ENCODE assay signal across 9 cellular contexts in genomic region chr14:104735830-104736642, GRCh38. TPM values are rescaled to one million over a fixed set of nuclear protein-coding genes. Genes with fewer than 3 reads are reported as not detected.
DNase-seq lines count a peak whose midpoint lies in the region; ATAC-seq and TF ChIP-seq lines count a peak whose summit lies in the region.
"Had no signal": no experiment of that assay in that cellular context is flagged by ENCODE, and none has a peak within 500 bp of the region (broad histone marks: within the 10 kb centered on the region; RNA-seq: fewer than 3 reads in every experiment).

No MANE protein-coding gene starts in this region.

- H3K9me3 Mint-ChIP-seq in type B pancreatic cell, result no peaks in the 10 kb centered on the region
- no peaks in the 10 kb centered on the region for H3K9me3 Mint-ChIP-seq in activated CD4-positive, alpha-beta memory T cell treated with anti-CD3 and anti-CD28 coated beads, Interleukin-2, amount 10 ng/mL, durations not matched to agents 7 days and 5 days
- H3K9me3 Mint-ChIP-seq: immature natural killer cell had no signal

- WGBS in mammary epithelial cell (ENCODE audit: low coverage, missing lambda C conversion rate), result 57% methylated on average over 19 of the region's 26 CpGs
- 62 to 82% methylated on average over 26 of the region's 26 CpGs for WGBS in sigmoid colon, 2 donors

- H3K79me2 ChIP-seq in mammary epithelial cell (ENCODE audit: insufficient read depth, low read length), result no peaks in the 10 kb centered on the region

- peak; percentile 67 for DNase-seq in GM04503 (ENCODE audit: low read depth)
- peak; percentile 30 for DNase-seq in mammary epithelial cell
- peak; percentile 61 for DNase-seq in hepatic stellate cell (ENCODE audit: low spot score)
- DNase-seq in sigmoid colon, result peak; percentile 92
- DNase-seq in A673 (ENCODE audit: low spot score), result no peak
- DNase-seq in type B pancreatic cell (ENCODE audit: extremely low spot score, unreplicated experiment), result no peak
- no peak for DNase-seq in activated CD4-positive, alpha-beta memory T cell treated with anti-CD3 and anti-CD28 coated beads, Interleukin-2, amount 10 ng/mL, durations not matched to agents 7 days and 5 days
- DNase-seq: immature natural killer cell had no signal

- intact Hi-C loops in mammary epithelial cell (cut with micrococcal nuclease) (no loop called here), sigmoid colon (cut with DNase I) (no loop called here), A673 (cut with micrococcal nuclease; ENCODE audit: unreplicated experiment) (no loop called here)

- dilution Hi-C loops in mammary epithelial cell (cut with HindIII; ENCODE audit: low sequenced_read_pairs), result loop anchor here (5.0 kb wide), 1 partner anchor 36 kb away; no protein-coding TSS in a partner anchor

- POLR2A ChIA-PET in A673 (lab: Charles Lee; ENCODE audit: low non-redundant PET), result no interaction called here
- POLR2A ChIA-PET in activated CD4-positive, alpha-beta memory T cell treated with anti-CD3 and anti-CD28 coated beads, Interleukin-2, amount 10 ng/mL, durations not matched to agents 7 days and 5 days (lab: Charles Lee), result interaction anchor here (2.8 kb wide), 1 partner anchor 17 kb away, joined by 11 read pairs; the partner anchor contains the start of gene SIVA1

- H3K27me3 Mint-ChIP-seq in type B pancreatic cell, result no peaks in the 10 kb centered on the region
- peaks cover 6% of the 10 kb centered on the region for H3K27me3 Mint-ChIP-seq in activated CD4-positive, alpha-beta memory T cell treated with anti-CD3 and anti-CD28 coated beads, Interleukin-2, amount 10 ng/mL, durations not matched to agents 7 days and 5 days

- TF ChIP-seq EP300 in sigmoid colon (IDR thresholded peaks at IDR 0.05), result peak in 2 of 4 donors; percentile 34 to 57

- no peaks in the 10 kb centered on the region for H3K9me3 ChIP-seq in mammary epithelial cell (replicated peaks; ENCODE audit: insufficient read depth, low read length)
- H3K9me3 ChIP-seq in sigmoid colon, result no peaks in the 10 kb centered on the region
- no peaks in the 10 kb centered on the region for H3K9me3 ChIP-seq in A673 (ENCODE audit: low read depth, low read length, poor library complexity, severe bottlenecking)

- H3K27ac ChIP-seq in mammary epithelial cell (ENCODE audit: insufficient read depth, low read depth, low read length) (no peak overlapping the region), sigmoid colon (peak overlapping the region; percentile 69 to 85 (median 74)), A673 (ENCODE audit: low read depth, low read length, poor library complexity, severe bottlenecking) (no peak overlapping the region)

- no peak overlapping the region for H3K4me3 ChIP-seq in mammary epithelial cell (replicated peaks in 1 of 3; ENCODE audit: insufficient read depth in 1 of 3, low read depth in 2 of 3, low read length in 3 of 3)
- H3K4me3 ChIP-seq in sigmoid colon, result no peak overlapping the region
- H3K4me3 ChIP-seq in A673 (ENCODE audit: low read depth, low read length, poor library complexity, severe bottlenecking), result no peak overlapping the region

- H3K4me2 ChIP-seq in mammary epithelial cell (ENCODE audit: insufficient read depth, low read depth, low read length), result peak overlapping the region; percentile 20

- H3K27me3 ChIP-seq in mammary epithelial cell (ENCODE audit: insufficient read depth, low read length) (no peaks in the 10 kb centered on the region), sigmoid colon (no peaks in the 10 kb centered on the region), A673 (replicated peaks; ENCODE audit: insufficient read depth, low read depth, low read length, poor library complexity) (no peaks in the 10 kb centered on the region)

- H3K4me1 Mint-ChIP-seq in type B pancreatic cell (ENCODE audit: unreplicated experiment), result no peaks in the 10 kb centered on the region
- no peaks in the 10 kb centered on the region for H3K4me1 Mint-ChIP-seq in activated CD4-positive, alpha-beta memory T cell treated with anti-CD3 and anti-CD28 coated beads, Interleukin-2, amount 10 ng/mL, durations not matched to agents 7 days and 5 days
- H3K4me1 Mint-ChIP-seq: immature natural killer cell had no signal

- CTCF ChIA-PET in mammary epithelial cell (lab: Charles Lee; ENCODE audit: low non-redundant PET), result no interaction called here
- CTCF ChIA-PET in A673 (lab: Charles Lee), result no interaction called here
- CTCF ChIA-PET in activated CD4-positive, alpha-beta memory T cell treated with anti-CD3 and anti-CD28 coated beads, Interleukin-2, amount 10 ng/mL, durations not matched to agents 7 days and 5 days (lab: Charles Lee), result no interaction called here

- H3K36me3 ChIP-seq in mammary epithelial cell (ENCODE audit: insufficient read depth, low read length) (no peaks in the 10 kb centered on the region), sigmoid colon (no peaks in the 10 kb centered on the region), A673 (ENCODE audit: insufficient read depth, low read length, poor library complexity, severe bottlenecking) (no peaks in the 10 kb centered on the region)

- H3K27ac Mint-ChIP-seq in type B pancreatic cell, result no peak overlapping the region
- H3K27ac Mint-ChIP-seq in activated CD4-positive, alpha-beta memory T cell treated with anti-CD3 and anti-CD28 coated beads, Interleukin-2, amount 10 ng/mL, durations not matched to agents 7 days and 5 days, result no peak overlapping the region
- H3K27ac Mint-ChIP-seq: immature natural killer cell had no signal

- TF ChIP-seq POLR2A in sigmoid colon (IDR thresholded peaks at IDR 0.05), result no peak

- TF ChIP-seq CTCF in mammary epithelial cell (conservative IDR thresholded peaks at IDR 0.05 in 1 of 2, IDR thresholded peaks at IDR 0.05 in 1 of 2; ENCODE audit: extremely low read depth in 1 of 2, insufficient read depth in 1 of 2, low read depth in 1 of 2, low read length in 2 of 2) (no peak), sigmoid colon (IDR thresholded peaks at IDR 0.05) (no peak), A673 (conservative IDR thresholded peaks at IDR 0.05; ENCODE audit: low read depth, low read length) (no peak), type B pancreatic cell (conservative IDR thresholded peaks at IDR 0.05) (no peak)

- H2AFZ ChIP-seq in mammary epithelial cell (ENCODE audit: low read depth, low read length), result peak overlapping the region; percentile 50

- in situ Hi-C loops in mammary epithelial cell (cut with MboI; ENCODE audit: low sequenced_read_pairs in 2 of 2), result no loop called here

- peaks cover 22% of the 10 kb centered on the region for H3K4me1 ChIP-seq in mammary epithelial cell (ENCODE audit: insufficient read depth, low read length)
- peaks cover 0 to 20% (median 12%) of the 10 kb centered on the region in 4 donors for H3K4me1 ChIP-seq in sigmoid colon
- H3K4me1 ChIP-seq in A673 (ENCODE audit: insufficient read depth, low read length, poor library complexity, severe bottlenecking), result no peaks in the 10 kb centered on the region

- H3K4me3 Mint-ChIP-seq in type B pancreatic cell, result no peak overlapping the region
- no peak overlapping the region for H3K4me3 Mint-ChIP-seq in activated CD4-positive, alpha-beta memory T cell treated with anti-CD3 and anti-CD28 coated beads, Interleukin-2, amount 10 ng/mL, durations not matched to agents 7 days and 5 days
- H3K4me3 Mint-ChIP-seq: immature natural killer cell had no signal

- H3K36me3 Mint-ChIP-seq in type B pancreatic cell, result no peaks in the 10 kb centered on the region
- H3K36me3 Mint-ChIP-seq in activated CD4-positive, alpha-beta memory T cell treated with anti-CD3 and anti-CD28 coated beads, Interleukin-2, amount 10 ng/mL, durations not matched to agents 7 days and 5 days (ENCODE audit: low read depth), result no peaks in the 10 kb centered on the region
- H3K36me3 Mint-ChIP-seq: immature natural killer cell had no signal

- no peak overlapping the region for H3K9ac ChIP-seq in mammary epithelial cell (ENCODE audit: insufficient read depth, low read length)

- no peak for ATAC-seq in GM21786 (IDR thresholded peaks at IDR 0.05; ENCODE audit: unreplicated experiment)

- H4K20me1 ChIP-seq in mammary epithelial cell (ENCODE audit: insufficient read depth, low read length), result no peaks in the 10 kb centered on the region

- BruUV-seq in mammary epithelial cell (replicated peaks; lab: Mats Ljungman, UMichigan) (no TSS peak), A673 (replicated peaks; lab: Mats Ljungman, UMichigan) (no TSS peak)

RNA-seq across cellular contexts. Expression of gene ADSS1, which starts 12.0 kb away (rescaled TPM):
- total RNA-seq in mammary epithelial cell, result 1 to 10 TPM; 1.5 to 3.8 TPM
- 0.56 TPM for polyA plus RNA-seq in mammary epithelial cell
- polyA minus RNA-seq in mammary epithelial cell, result not detected
- 10 to 100 TPM in 1 of 4 donors, 1 to 10 TPM in 3; 2.0 to 10.2 (median 7.3) TPM for total RNA-seq in sigmoid colon
- polyA plus RNA-seq in sigmoid colon, result 1 to 10 TPM; 3.5 to 6.6 (median 4.1) TPM
- 0.37 and 0.52 TPM in 2 replicates for total RNA-seq in A673 (2021)
- 3.2 and 6.9 TPM in 2 replicates for total RNA-seq in type B pancreatic cell (ENCODE audit: low replicate concordance)
- 1 to 10 TPM in 1 of 2 experiments, under 1 TPM in 1; 0.98 to 1.2 TPM for total RNA-seq in activated CD4-positive, alpha-beta memory T cell treated with anti-CD3 and anti-CD28 coated beads, Interleukin-2, amount 10 ng/mL, durations not matched to agents 7 days and 5 days

RNA-seq across cellular contexts. Expression of gene SIVA1, which starts 16.9 kb away (rescaled TPM):
- total RNA-seq in mammary epithelial cell, result 10 to 100 TPM; 43.3 to 56.1 TPM
- 98.6 TPM for polyA plus RNA-seq in mammary epithelial cell
- 12.2 TPM for polyA minus RNA-seq in mammary epithelial cell
- 100 to 1,000 TPM; 235 to 512 (median 367) TPM for total RNA-seq in sigmoid colon
- 100 to 1,000 TPM; 124 to 227 (median 200) TPM for polyA plus RNA-seq in sigmoid colon
- total RNA-seq in A673 (2021), result 79.6 and 83.0 TPM in 2 replicates
- total RNA-seq in type B pancreatic cell (ENCODE audit: low replicate concordance), result 65.7 and 90.1 TPM in 2 replicates
- total RNA-seq in activated CD4-positive, alpha-beta memory T cell treated with anti-CD3 and anti-CD28 coated beads, Interleukin-2, amount 10 ng/mL, durations not matched to agents 7 days and 5 days, result 10 to 100 TPM; 87.0 to 96.2 TPM

RNA-seq across cellular contexts. Expression of gene INF2, which starts 46.6 kb away (rescaled TPM):
- total RNA-seq in mammary epithelial cell (100 to 1,000 TPM in 1 of 2 donors, 10 to 100 TPM in 1; 65.7 to 125 TPM), sigmoid colon (10 to 100 TPM; 26.3 to 67.0 (median 30.3) TPM), A673 (2021) (70.9 and 74.2 TPM in 2 replicates), type B pancreatic cell (ENCODE audit: low replicate concordance) (45.6 and 78.9 TPM in 2 replicates)
- polyA plus RNA-seq in mammary epithelial cell (64.5 TPM), sigmoid colon (100 to 1,000 TPM; 127 to 169 (median 130) TPM)
- polyA minus RNA-seq in mammary epithelial cell, result 52.1 TPM
- total RNA-seq in activated CD4-positive, alpha-beta memory T cell treated with anti-CD3 and anti-CD28 coated beads, Interleukin-2, amount 10 ng/mL, durations not matched to agents 7 days and 5 days, result 100 to 1,000 TPM; 120 to 132 TPM

RNA-seq across cellular contexts. Expression of gene AKT1, which starts 59.5 kb away (rescaled TPM):
- 100 to 1,000 TPM; 116 to 125 TPM for total RNA-seq in mammary epithelial cell
- polyA plus RNA-seq in mammary epithelial cell, result 124 TPM
- 153 TPM for polyA minus RNA-seq in mammary epithelial cell
- 100 to 1,000 TPM; 109 to 180 (median 126) TPM for total RNA-seq in sigmoid colon
- 100 to 1,000 TPM in 2 of 3 donors, 10 to 100 TPM in 1; 86.2 to 116 (median 102) TPM for polyA plus RNA-seq in sigmoid colon
- total RNA-seq in A673 (2021), result 123 and 142 TPM in 2 replicates
- total RNA-seq in type B pancreatic cell (ENCODE audit: low replicate concordance), result 102 and 123 TPM in 2 replicates
- 100 to 1,000 TPM; 157 to 162 TPM for total RNA-seq in activated CD4-positive, alpha-beta memory T cell treated with anti-CD3 and anti-CD28 coated beads, Interleukin-2, amount 10 ng/mL, durations not matched to agents 7 days and 5 days

Comparison
In these comparisons a context has a peak if more than half of its experiments do, and no peak if none do; other contexts are left out.
1. DNase-seq: peak in GM04503 (single experiment), mammary epithelial cell (single experiment), hepatic stellate cell (single experiment) and sigmoid colon (single experiment); none in A673 (single experiment), type B pancreatic cell (single experiment) and activated CD4-positive, alpha-beta memory T cell treated with anti-CD3 and anti-CD28 coated beads, Interleukin-2, amount 10 ng/mL, durations not matched to agents 7 days and 5 days (single experiment).
2. H3K27ac ChIP-seq: peak in sigmoid colon (4 of 4); none in mammary epithelial cell (single experiment) and A673 (single experiment).